8 cellular contexts compared by ENCODE assay signal in the genomic region with DNA sequence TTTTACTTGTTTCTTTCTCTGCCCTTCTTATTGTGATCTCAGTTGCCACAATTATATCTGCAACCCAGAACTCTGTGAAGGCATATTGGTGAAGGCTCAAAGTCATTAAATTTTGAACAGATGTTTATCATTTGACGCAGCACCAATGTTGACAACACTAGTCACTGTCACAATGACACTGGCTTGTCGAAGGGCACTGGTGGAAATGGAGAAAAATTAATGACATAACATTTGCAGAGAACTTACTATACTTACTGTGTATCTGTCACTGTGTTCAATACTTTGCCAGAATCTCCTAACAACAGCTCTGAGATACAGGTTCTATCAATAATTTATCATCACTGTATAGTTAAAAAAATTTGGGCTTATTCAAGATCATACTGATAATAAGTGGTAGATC.
"Had no signal": no experiment of that assay in that cellular context is flagged by ENCODE, and none has a peak within 500 bp of the region (broad histone marks: within the 10 kb centered on the region; RNA-seq: fewer than 3 reads in every experiment).

No MANE protein-coding gene starts in this region.

- FAIRE-seq: G401.6, GM12878, GM12891, GM12892, GM18507, GM19239 had no signal

- ATAC-seq: GM12878 had no signal

- DNase-seq: GDM1, GF-D8 had no signal

- H3K4me3 ChIP-seq: GM12878 had no signal
